ENCODE assay signal across 18 cellular contexts in genomic region chr16:11500720-11501346, GRCh38.
DNase-seq lines count a peak whose midpoint lies in the region; ATAC-seq, FAIRE-seq and TF ChIP-seq lines count a peak whose summit lies in the region.
"Had no signal": no experiment of that assay in that cellular context is flagged by ENCODE, and none has a peak within 500 bp of the region (broad histone marks: within the 10 kb centered on the region; RNA-seq: fewer than 3 reads in every experiment).

No MANE protein-coding gene starts in this region.

- peaks cover 11% of the 10 kb centered on the region for H3K27me3 Mint-ChIP-seq in GM23338 (ENCODE audit: insufficient read depth, low read depth, poor library complexity)
- H3K27me3 Mint-ChIP-seq: CD4-positive, alpha-beta T cell had no signal

- H3K27ac ChIP-seq in BLaER1: peak overlapping the region; percentile 65; the same call in 1 of the 2 replicates
- H3K27ac ChIP-seq in GM23338 (ENCODE audit: low read depth): no peak overlapping the region; the same call in 1 of the 2 replicates
- no peak overlapping the region for H3K27ac ChIP-seq in kidney (ENCODE audit: low read depth in 2 of 2, low read length in 2 of 2)

- no peak overlapping the region for H3K4me3 ChIP-seq in BLaER1
- H3K4me3 ChIP-seq in GM23338: no peak overlapping the region; the same call in 1 of the 2 replicates
- no peak overlapping the region for H3K4me3 ChIP-seq in kidney (ENCODE audit: low read length in 2 of 2)
- H3K4me3 ChIP-seq: GM12878 had no signal

- DNase-seq in GM23338 (ENCODE audit: low spot score): no peak
- DNase-seq in UCSD-AML1 (lab: John Stamatoyannopoulos, UW; ENCODE audit: unreplicated experiment): peak; percentile 22
- peak; percentile 52 for DNase-seq in kidney
- no peak for DNase-seq in superior temporal gyrus (ENCODE audit: extremely low spot score)
- no peak for DNase-seq in foreskin melanocyte
- DNase-seq: CD4-positive, alpha-beta T cell; DND-41; KG1; NCI-H1048; NCI-H146; NCI-H2081; NCI-H510A; NCI-H82 had no signal

- intact Hi-C loops in kidney (cut with DNase I): no loop called here

- no peaks in the 10 kb centered on the region for H3K27me3 ChIP-seq in BLaER1
- H3K27me3 ChIP-seq in GM23338 (ENCODE audit: insufficient read depth): no peaks in the 10 kb centered on the region

- peaks cover 4% of the 10 kb centered on the region; the same call in 1 of the 2 replicates for H3F3A ChIP-seq in GM23338 (replicated peaks; ENCODE audit: low read depth)

- no peaks in the 10 kb centered on the region; the same call in 2 of the 3 replicates for H3K9me3 Mint-ChIP-seq in GM23338
- H3K9me3 Mint-ChIP-seq: CD4-positive, alpha-beta T cell had no signal

- H3K27ac Mint-ChIP-seq in GM23338: no peak overlapping the region
- H3K27ac Mint-ChIP-seq: CD4-positive, alpha-beta T cell had no signal

- no peaks in the 10 kb centered on the region for H3K79me2 ChIP-seq in GM23338 (replicated peaks; ENCODE audit: insufficient read depth)

- H3K4me2 ChIP-seq in BLaER1: peak overlapping the region; percentile 54
- peak overlapping the region; percentile 48 for H3K4me2 ChIP-seq in GM23338

- H3K36me3 ChIP-seq in BLaER1: no peaks in the 10 kb centered on the region
- no peaks in the 10 kb centered on the region for H3K36me3 ChIP-seq in GM23338 (ENCODE audit: insufficient read depth)
- H3K36me3 ChIP-seq in kidney (ENCODE audit: control insufficient read depth in 1 of 2, insufficient read depth in 2 of 2, low read length in 2 of 2): no peaks in the 10 kb centered on the region

- ATAC-seq in GM23338 (no peak), GM21576 (IDR thresholded peaks at IDR 0.05; ENCODE audit: unreplicated experiment) (no peak)
- ATAC-seq: GM12878, Panc1 had no signal

- H4K20me1 ChIP-seq in BLaER1 (no peaks in the 10 kb centered on the region), GM23338 (replicated peaks; ENCODE audit: insufficient read depth) (no peaks in the 10 kb centered on the region)

- H3K9me3 ChIP-seq in BLaER1 (no peaks in the 10 kb centered on the region), kidney (ENCODE audit: control insufficient read depth in 1 of 2, low read length in 2 of 2) (no peaks in the 10 kb centered on the region)

- FAIRE-seq in kidney (lab: Jason Lieb, UNC): no peak
- FAIRE-seq: G401.6, GM12878 had no signal

- no peaks in the 10 kb centered on the region for H3K36me3 Mint-ChIP-seq in GM23338 (ENCODE audit: low read depth)

- H3K4me3 Mint-ChIP-seq in GM23338: no peak overlapping the region
- H3K4me3 Mint-ChIP-seq: CD4-positive, alpha-beta T cell had no signal

- H3K9ac ChIP-seq in BLaER1 (no peak overlapping the region), kidney (ENCODE audit: low read length in 2 of 2) (no peak overlapping the region)

- H3K4me1 Mint-ChIP-seq in GM23338: peaks cover 42% of the 10 kb centered on the region

- TF ChIP-seq CTCF in GM23338 (conservative IDR thresholded peaks at IDR 0.05; ENCODE audit: low read depth in 2 of 2): no peak
- TF ChIP-seq CTCF in kidney (IDR thresholded peaks at IDR 0.05; ENCODE audit: borderline replicate concordance, extremely low read depth, insufficient read depth): no peak

- H2AFZ ChIP-seq in GM23338: no peak overlapping the region

- no peaks in the 10 kb centered on the region for H3K9me2 ChIP-seq in GM23338 (ENCODE audit: insufficient read depth)

- H3K4me1 ChIP-seq in BLaER1 (peaks cover 97% of the 10 kb centered on the region), GM23338 (ENCODE audit: insufficient read depth) (peaks cover 30% of the 10 kb centered on the region), kidney (ENCODE audit: control insufficient read depth in 1 of 2, insufficient read depth in 1 of 2, low read depth in 1 of 2, low read length in 2 of 2) (peaks cover 12 to 13% of the 10 kb centered on the region in 2 donors)

TF ChIP-seq in GM23338, 12 proteins besides CTCF, POLR2A, EP300 and RAD21 (continues in another document):
- TF ChIP-seq CREB1 (CRISPR knock-in tag; IDR thresholded peaks at IDR 0.05; ENCODE audit: low read depth) (no peak), ZNF462 (CRISPR knock-in tag; IDR thresholded peaks at IDR 0.05) (no peak), POLR2AphosphoS5 (IDR thresholded peaks at IDR 0.05; ENCODE audit: low read depth) (no peak), REST (IDR thresholded peaks at IDR 0.05; ENCODE audit: unreplicated experiment) (no peak), EZH2 (IDR thresholded peaks at IDR 0.05; ENCODE audit: low read depth, unreplicated experiment) (no peak), EZH2phosphoT487 (IDR thresholded peaks at IDR 0.05; ENCODE audit: unreplicated experiment) (no peak), STAT1 (IDR thresholded peaks at IDR 0.05; ENCODE audit: unreplicated experiment) (no peak)

Comparison
In these comparisons a context has a peak if more than half of its experiments do, and no peak if none do; other contexts are left out.
1. DNase-seq: peak in UCSD-AML1 (single experiment) and kidney (single experiment); none in GM23338 (single experiment), superior temporal gyrus (single experiment) and foreskin melanocyte (single experiment).